Comparison of ENCODE assay signal across 14 cellular contexts in genomic region chr15:49134683-49135341, GRCh38. TPM values are rescaled to one million over a fixed set of nuclear protein-coding genes. Genes with fewer than 3 reads are reported as not detected.
A peak's percentile ranks its signal among the peaks of the same experiment; 100 is the strongest.
DNase-seq lines count a peak whose midpoint lies in the region; ATAC-seq lines count a peak whose summit lies in the region.
"Had no signal": no experiment of that assay in that cellular context is flagged by ENCODE, and none has a peak within 500 bp of the region (broad histone marks: within the 10 kb centered on the region; RNA-seq: fewer than 3 reads in every experiment).

No MANE protein-coding gene starts in this region.

- H3K27me3 Mint-ChIP-seq in stimulated activated naive CD8-positive, alpha-beta T cell treated with anti-CD3 and anti-CD28 coated beads, Interleukin-15, Interleukin-2, amounts not matched to agents 100 ng/mL and 50 ng/mL, for 24 hours, result no peaks in the 10 kb centered on the region
- H3K27me3 Mint-ChIP-seq in effector memory CD8-positive, alpha-beta T cell, result no peaks in the 10 kb centered on the region
- H3K27me3 Mint-ChIP-seq in stimulated activated naive CD8-positive, alpha-beta T cell treated with anti-CD3 and anti-CD28 coated beads, Interleukin-15, amount 100 ng/mL, for 72 hours, result no peaks in the 10 kb centered on the region
- H3K27me3 Mint-ChIP-seq: activated CD4-positive, alpha-beta T cell treated with anti-CD3 and anti-CD28 coated beads, Interleukin-2, amount 10 ng/mL, durations not matched to agents 7 days and 5 days had no signal

- DNase-seq in stimulated activated naive CD8-positive, alpha-beta T cell treated with anti-CD3 and anti-CD28 coated beads, Interleukin-15, Interleukin-2, amounts not matched to agents 100 U/mL and 50 U/mL, for 24 hours, result no peak
- peak; percentile 41 for DNase-seq in LHCN-M2 (ENCODE audit: low read depth)
- DNase-seq in effector memory CD8-positive, alpha-beta T cell, result no peak
- DNase-seq in stimulated activated naive CD8-positive, alpha-beta T cell treated with anti-CD3 and anti-CD28 coated beads, Interleukin-15, amount 100 ng/mL, for 72 hours, result no peak
- no peak for DNase-seq in stimulated activated CD4-positive, alpha-beta T cell treated with anti-CD3 and anti-CD28 coated beads, Interleukin-2, amount 100 ng/mL, for 48 hours
- DNase-seq in OCI-M2 (lab: John Stamatoyannopoulos, UW; ENCODE audit: unreplicated experiment), result no peak
- no peak for DNase-seq in NCI-H187 treated with DMSO at 0.1 percent for 48 hours (lab: John Stamatoyannopoulos, UW)
- DNase-seq: activated CD4-positive, alpha-beta T cell treated with anti-CD3 and anti-CD28 coated beads, Interleukin-2, amount 10 ng/mL, durations not matched to agents 7 days and 5 days; adrenal gland; C1 segment of cervical spinal cord; NCI-H1048; NCI-H526; sigmoid colon had no signal

- ATAC-seq in stimulated activated naive CD8-positive, alpha-beta T cell treated with anti-CD3 and anti-CD28 coated beads, Interleukin-15, Interleukin-2, amounts not matched to agents 100 U/mL and 50 U/mL, for 24 hours, result no peak
- no peak for ATAC-seq in effector memory CD8-positive, alpha-beta T cell (replicated peaks)
- ATAC-seq in stimulated activated naive CD8-positive, alpha-beta T cell treated with anti-CD3 and anti-CD28 coated beads, Interleukin-15, amount 100 ng/mL, for 72 hours, result no peak

- H3K9me3 Mint-ChIP-seq in stimulated activated naive CD8-positive, alpha-beta T cell treated with anti-CD3 and anti-CD28 coated beads, Interleukin-15, Interleukin-2, amounts not matched to agents 100 ng/mL and 50 ng/mL, for 24 hours, result no peaks in the 10 kb centered on the region
- H3K9me3 Mint-ChIP-seq in effector memory CD8-positive, alpha-beta T cell, result no peaks in the 10 kb centered on the region
- no peaks in the 10 kb centered on the region for H3K9me3 Mint-ChIP-seq in stimulated activated naive CD8-positive, alpha-beta T cell treated with anti-CD3 and anti-CD28 coated beads, Interleukin-15, amount 100 ng/mL, for 72 hours
- H3K9me3 Mint-ChIP-seq: activated CD4-positive, alpha-beta T cell treated with anti-CD3 and anti-CD28 coated beads, Interleukin-2, amount 10 ng/mL, durations not matched to agents 7 days and 5 days had no signal

- H3K4me3 Mint-ChIP-seq in stimulated activated naive CD8-positive, alpha-beta T cell treated with anti-CD3 and anti-CD28 coated beads, Interleukin-15, Interleukin-2, amounts not matched to agents 100 ng/mL and 50 ng/mL, for 24 hours, result no peak overlapping the region
- H3K4me3 Mint-ChIP-seq in effector memory CD8-positive, alpha-beta T cell, result no peak overlapping the region
- H3K4me3 Mint-ChIP-seq in stimulated activated naive CD8-positive, alpha-beta T cell treated with anti-CD3 and anti-CD28 coated beads, Interleukin-15, amount 100 ng/mL, for 72 hours, result no peak overlapping the region
- H3K4me3 Mint-ChIP-seq: activated CD4-positive, alpha-beta T cell treated with anti-CD3 and anti-CD28 coated beads, Interleukin-2, amount 10 ng/mL, durations not matched to agents 7 days and 5 days had no signal

- peaks cover 74% of the 10 kb centered on the region for H3K36me3 Mint-ChIP-seq in stimulated activated naive CD8-positive, alpha-beta T cell treated with anti-CD3 and anti-CD28 coated beads, Interleukin-15, Interleukin-2, amounts not matched to agents 100 ng/mL and 50 ng/mL, for 24 hours (ENCODE audit: low read depth)
- peaks cover 78% of the 10 kb centered on the region for H3K36me3 Mint-ChIP-seq in effector memory CD8-positive, alpha-beta T cell (ENCODE audit: insufficient read depth)

- peak overlapping the region; percentile 38 for H3K27ac Mint-ChIP-seq in stimulated activated naive CD8-positive, alpha-beta T cell treated with anti-CD3 and anti-CD28 coated beads, Interleukin-15, Interleukin-2, amounts not matched to agents 100 ng/mL and 50 ng/mL, for 24 hours
- H3K27ac Mint-ChIP-seq in effector memory CD8-positive, alpha-beta T cell, result peak overlapping the region; percentile 20 to 52
- peak overlapping the region; percentile 77 to 80 for H3K27ac Mint-ChIP-seq in stimulated activated naive CD8-positive, alpha-beta T cell treated with anti-CD3 and anti-CD28 coated beads, Interleukin-15, amount 100 ng/mL, for 72 hours
- H3K27ac Mint-ChIP-seq: activated CD4-positive, alpha-beta T cell treated with anti-CD3 and anti-CD28 coated beads, Interleukin-2, amount 10 ng/mL, durations not matched to agents 7 days and 5 days had no signal

- H3K4me1 Mint-ChIP-seq in stimulated activated naive CD8-positive, alpha-beta T cell treated with anti-CD3 and anti-CD28 coated beads, Interleukin-15, Interleukin-2, amounts not matched to agents 100 ng/mL and 50 ng/mL, for 24 hours (ENCODE audit: low read depth), result peaks cover 25% of the 10 kb centered on the region
- H3K4me1 Mint-ChIP-seq in effector memory CD8-positive, alpha-beta T cell (ENCODE audit: low read depth in 2 of 2), result peaks cover 5 to 31% of the 10 kb centered on the region in 2 donors
- H3K4me1 Mint-ChIP-seq in stimulated activated naive CD8-positive, alpha-beta T cell treated with anti-CD3 and anti-CD28 coated beads, Interleukin-15, amount 100 ng/mL, for 72 hours, result peaks cover 8% of the 10 kb centered on the region

RNA-seq across cellular contexts. Expression of gene COPS2, which starts 20.6 kb away (rescaled TPM):
- total RNA-seq in LHCN-M2 (2014; rRNA removed), result 61.0 and 69.6 TPM in 2 replicates
- 32.6 TPM for polyA plus RNA-seq in LHCN-M2 (2012)

RNA-seq across cellular contexts. Expression of gene GALK2, which starts 35.2 kb away (rescaled TPM):
- total RNA-seq in LHCN-M2 (2014; rRNA removed), result 26.3 and 27.7 TPM in 2 replicates
- polyA plus RNA-seq in LHCN-M2 (2012), result 12.1 TPM
